In the genomic region with DNA sequence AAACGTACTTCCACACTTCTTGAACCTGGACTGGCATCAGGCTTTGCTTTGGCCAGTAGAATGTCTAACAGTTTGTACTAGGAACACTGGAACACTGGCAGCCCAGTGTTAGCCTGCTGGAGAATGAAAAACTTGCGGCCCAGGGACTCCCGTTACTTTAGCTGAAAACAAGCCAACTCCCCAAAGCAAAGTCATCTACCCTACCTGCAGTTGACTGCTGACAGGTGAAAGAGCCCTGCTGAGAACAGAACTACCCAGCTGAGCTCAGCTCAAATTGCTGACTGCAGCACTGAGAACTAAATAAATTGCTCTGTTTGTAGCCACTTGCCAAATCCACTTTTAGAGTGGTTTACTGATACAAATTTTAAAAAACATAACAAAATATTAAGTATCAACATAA, we compare ENCODE assay signal across 22 cellular contexts.
DNase-seq lines count a peak whose midpoint lies in the region; ATAC-seq and TF ChIP-seq lines count a peak whose summit lies in the region.
"Had no signal": no experiment of that assay in that cellular context is flagged by ENCODE, and none has a peak within 500 bp of the region (broad histone marks: within the 10 kb centered on the region; RNA-seq: fewer than 3 reads in every experiment).

No MANE protein-coding gene starts in this region.

- no peaks in the 10 kb centered on the region for H4K20me1 ChIP-seq in GM23338 (replicated peaks; ENCODE audit: insufficient read depth)

- no peaks in the 10 kb centered on the region for H3K36me3 ChIP-seq in GM23338 (ENCODE audit: insufficient read depth)
- H3K36me3 ChIP-seq: SJSA1 had no signal

- DNase-seq in GM23338 (ENCODE audit: low spot score) (peak; percentile 71), NCI-H69 (lab: John Stamatoyannopoulos, UW) (peak; percentile 68), iPS DF 19.7 (ENCODE audit: low read depth, low spot score) (peak; percentile 60), iPS-NIHi7 (ENCODE audit: extremely low spot score) (peak; percentile 58), anterior cingulate cortex (lab: John Stamatoyannopoulos, UW) (no peak)
- no peak for DNase-seq in activated CD4-positive, alpha-beta T cell treated with anti-CD3 and anti-CD28 coated beads for 48 hours
- DNase-seq: DMS153, GM23248, Karpas-422, NCI-H1092, NCI-H1417 treated with DMSO at 0.1 percent for 48 hours, NCI-H1694 treated with DMSO at 0.1 percent for 48 hours, NCI-H2171, NCI-H226, NCI-H510A, PC-3, Right ventricle myocardium superior had no signal

- H3F3A ChIP-seq in GM23338 (replicated peaks; ENCODE audit: low read depth): no peaks in the 10 kb centered on the region

- no peaks in the 10 kb centered on the region for H3K9me3 Mint-ChIP-seq in GM23338

- H3K79me2 ChIP-seq in GM23338 (replicated peaks; ENCODE audit: insufficient read depth): no peaks in the 10 kb centered on the region

- H3K4me1 ChIP-seq in GM23338 (ENCODE audit: insufficient read depth): peaks cover 60% of the 10 kb centered on the region
- H3K4me1 ChIP-seq: SJSA1 had no signal

- peak overlapping the region; percentile 42; the same call in 2 of the 3 replicates for H3K4me3 Mint-ChIP-seq in GM23338

- H2AFZ ChIP-seq in GM23338: no peak overlapping the region
- H2AFZ ChIP-seq: GM23248 had no signal

- H3K4me3 ChIP-seq in GM23338: peak overlapping the region; percentile 14; the same call in 1 of the 2 replicates
- H3K4me3 ChIP-seq: GM23248, SJSA1 had no signal

- no peak for TF ChIP-seq CTCF in GM23338 (conservative IDR thresholded peaks at IDR 0.05; ENCODE audit: low read depth in 2 of 2)

- ATAC-seq in GM23338 (peak; percentile 95), HG03045 (IDR thresholded peaks at IDR 0.05; ENCODE audit: unreplicated experiment) (no peak)
- ATAC-seq: HCT116, HepG2, PC-3 had no signal

- H3K4me1 Mint-ChIP-seq in GM23338: peaks cover 64% of the 10 kb centered on the region

- H3K27me3 ChIP-seq in GM23338 (ENCODE audit: insufficient read depth): no peaks in the 10 kb centered on the region

- H3K27me3 Mint-ChIP-seq in GM23338 (ENCODE audit: insufficient read depth, low read depth, poor library complexity): no peaks in the 10 kb centered on the region

- peaks cover 9% of the 10 kb centered on the region; the same call in 1 of the 2 replicates for H3K9me2 ChIP-seq in GM23338 (ENCODE audit: insufficient read depth)

- H3K4me2 ChIP-seq in GM23338: peak overlapping the region; percentile 53

- H3K36me3 Mint-ChIP-seq in GM23338 (ENCODE audit: low read depth): no peaks in the 10 kb centered on the region

- peak overlapping the region; percentile 37; the same call in 1 of the 2 replicates for H3K27ac Mint-ChIP-seq in GM23338

- no peak overlapping the region for H3K27ac ChIP-seq in GM23338 (ENCODE audit: low read depth)
- H3K27ac ChIP-seq: GM23248, HL-60, SJSA1 had no signal

TF ChIP-seq in GM23338, 12 proteins besides CTCF, POLR2A, EP300 and RAD21:
- TF ChIP-seq EZH2 (IDR thresholded peaks at IDR 0.05; ENCODE audit: low read depth, unreplicated experiment) (no peak), JUNB (IDR thresholded peaks at IDR 0.05; ENCODE audit: unreplicated experiment) (no peak), POLR2AphosphoS5 (IDR thresholded peaks at IDR 0.05; ENCODE audit: low read depth) (no peak)
- TF ChIP-seq, protein P1, sequence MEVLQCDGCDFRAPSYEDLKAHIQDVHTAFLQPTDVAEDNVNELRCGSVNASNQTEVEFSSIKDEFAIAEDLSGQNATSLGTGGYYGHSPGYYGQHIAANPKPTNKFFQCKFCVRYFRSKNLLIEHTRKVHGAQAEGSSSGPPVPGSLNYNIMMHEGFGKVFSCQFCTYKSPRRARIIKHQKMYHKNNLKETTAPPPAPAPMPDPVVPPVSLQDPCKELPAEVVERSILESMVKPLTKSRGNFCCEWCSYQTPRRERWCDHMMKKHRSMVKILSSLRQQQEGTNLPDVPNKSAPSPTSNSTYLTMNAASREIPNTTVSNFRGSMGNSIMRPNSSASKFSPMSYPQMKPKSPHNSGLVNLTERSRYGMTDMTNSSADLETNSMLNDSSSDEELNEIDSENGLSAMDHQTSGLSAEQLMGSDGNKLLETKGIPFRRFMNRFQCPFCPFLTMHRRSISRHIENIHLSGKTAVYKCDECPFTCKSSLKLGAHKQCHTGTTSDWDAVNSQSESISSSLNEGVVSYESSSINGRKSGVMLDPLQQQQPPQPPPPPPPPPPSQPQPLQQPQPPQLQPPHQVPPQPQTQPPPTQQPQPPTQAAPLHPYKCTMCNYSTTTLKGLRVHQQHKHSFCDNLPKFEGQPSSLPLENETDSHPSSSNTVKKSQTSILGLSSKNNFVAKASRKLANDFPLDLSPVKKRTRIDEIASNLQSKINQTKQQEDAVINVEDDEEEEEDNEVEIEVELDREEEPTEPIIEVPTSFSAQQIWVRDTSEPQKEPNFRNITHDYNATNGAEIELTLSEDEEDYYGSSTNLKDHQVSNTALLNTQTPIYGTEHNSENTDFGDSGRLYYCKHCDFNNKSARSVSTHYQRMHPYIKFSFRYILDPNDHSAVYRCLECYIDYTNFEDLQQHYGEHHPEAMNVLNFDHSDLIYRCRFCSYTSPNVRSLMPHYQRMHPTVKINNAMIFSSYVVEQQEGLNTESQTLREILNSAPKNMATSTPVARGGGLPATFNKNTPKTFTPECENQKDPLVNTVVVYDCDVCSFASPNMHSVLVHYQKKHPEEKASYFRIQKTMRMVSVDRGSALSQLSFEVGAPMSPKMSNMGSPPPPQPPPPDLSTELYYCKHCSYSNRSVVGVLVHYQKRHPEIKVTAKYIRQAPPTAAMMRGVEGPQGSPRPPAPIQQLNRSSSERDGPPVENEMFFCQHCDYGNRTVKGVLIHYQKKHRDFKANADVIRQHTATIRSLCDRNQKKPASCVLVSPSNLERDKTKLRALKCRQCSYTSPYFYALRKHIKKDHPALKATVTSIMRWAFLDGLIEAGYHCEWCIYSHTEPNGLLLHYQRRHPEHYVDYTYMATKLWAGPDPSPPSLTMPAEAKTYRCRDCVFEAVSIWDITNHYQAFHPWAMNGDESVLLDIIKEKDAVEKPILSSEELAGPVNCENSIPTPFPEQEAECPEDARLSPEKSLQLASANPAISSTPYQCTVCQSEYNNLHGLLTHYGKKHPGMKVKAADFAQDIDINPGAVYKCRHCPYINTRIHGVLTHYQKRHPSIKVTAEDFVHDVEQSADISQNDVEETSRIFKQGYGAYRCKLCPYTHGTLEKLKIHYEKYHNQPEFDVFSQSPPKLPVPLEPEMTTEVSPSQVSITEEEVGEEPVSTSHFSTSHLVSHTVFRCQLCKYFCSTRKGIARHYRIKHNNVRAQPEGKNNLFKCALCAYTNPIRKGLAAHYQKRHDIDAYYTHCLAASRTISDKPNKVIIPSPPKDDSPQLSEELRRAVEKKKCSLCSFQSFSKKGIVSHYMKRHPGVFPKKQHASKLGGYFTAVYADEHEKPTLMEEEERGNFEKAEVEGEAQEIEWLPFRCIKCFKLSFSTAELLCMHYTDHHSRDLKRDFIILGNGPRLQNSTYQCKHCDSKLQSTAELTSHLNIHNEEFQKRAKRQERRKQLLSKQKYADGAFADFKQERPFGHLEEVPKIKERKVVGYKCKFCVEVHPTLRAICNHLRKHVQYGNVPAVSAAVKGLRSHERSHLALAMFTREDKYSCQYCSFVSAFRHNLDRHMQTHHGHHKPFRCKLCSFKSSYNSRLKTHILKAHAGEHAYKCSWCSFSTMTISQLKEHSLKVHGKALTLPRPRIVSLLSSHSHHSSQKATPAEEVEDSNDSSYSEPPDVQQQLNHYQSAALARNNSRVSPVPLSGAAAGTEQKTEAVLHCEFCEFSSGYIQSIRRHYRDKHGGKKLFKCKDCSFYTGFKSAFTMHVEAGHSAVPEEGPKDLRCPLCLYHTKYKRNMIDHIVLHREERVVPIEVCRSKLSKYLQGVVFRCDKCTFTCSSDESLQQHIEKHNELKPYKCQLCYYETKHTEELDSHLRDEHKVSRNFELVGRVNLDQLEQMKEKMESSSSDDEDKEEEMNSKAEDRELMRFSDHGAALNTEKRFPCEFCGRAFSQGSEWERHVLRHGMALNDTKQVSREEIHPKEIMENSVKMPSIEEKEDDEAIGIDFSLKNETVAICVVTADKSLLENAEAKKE (CRISPR knock-in tag; IDR thresholded peaks at IDR 0.05): peak; percentile 85
- TF ChIP-seq, protein P2, sequence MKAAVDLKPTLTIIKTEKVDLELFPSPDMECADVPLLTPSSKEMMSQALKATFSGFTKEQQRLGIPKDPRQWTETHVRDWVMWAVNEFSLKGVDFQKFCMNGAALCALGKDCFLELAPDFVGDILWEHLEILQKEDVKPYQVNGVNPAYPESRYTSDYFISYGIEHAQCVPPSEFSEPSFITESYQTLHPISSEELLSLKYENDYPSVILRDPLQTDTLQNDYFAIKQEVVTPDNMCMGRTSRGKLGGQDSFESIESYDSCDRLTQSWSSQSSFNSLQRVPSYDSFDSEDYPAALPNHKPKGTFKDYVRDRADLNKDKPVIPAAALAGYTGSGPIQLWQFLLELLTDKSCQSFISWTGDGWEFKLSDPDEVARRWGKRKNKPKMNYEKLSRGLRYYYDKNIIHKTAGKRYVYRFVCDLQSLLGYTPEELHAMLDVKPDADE (IDR thresholded peaks at IDR 0.05): no peak

Comparison
In these comparisons a context has a peak if more than half of its experiments do, and no peak if none do; other contexts are left out.
1. DNase-seq: peak in GM23338 (single experiment), NCI-H69 (single experiment), iPS DF 19.7 (single experiment) and iPS-NIHi7 (single experiment); none in anterior cingulate cortex (0 of 58) and activated CD4-positive, alpha-beta T cell treated with anti-CD3 and anti-CD28 coated beads for 48 hours (single experiment).